9 cellular contexts compared by ENCODE assay signal in genomic region chr3:185820973-185821758, GRCh38. TPM values are rescaled to one million over a fixed set of nuclear protein-coding genes. Genes with fewer than 3 reads are reported as not detected.
DNase-seq lines count a peak whose midpoint lies in the region; ATAC-seq and TF ChIP-seq lines count a peak whose summit lies in the region.
"Had no signal": no experiment of that assay in that cellular context is flagged by ENCODE, and none has a peak within 500 bp of the region (broad histone marks: within the 10 kb centered on the region; RNA-seq: fewer than 3 reads in every experiment).

No MANE protein-coding gene starts in this region.

- H3K4me3 ChIP-seq in HCT116 (replicated peaks in 1 of 2; ENCODE audit: low read depth in 1 of 2, low read length in 2 of 2) (peak overlapping the region; percentile 14 to 65), SK-N-MC (peak overlapping the region; percentile 90), foreskin fibroblast (ENCODE audit: low read depth in 1 of 2, low read length in 2 of 2) (peak overlapping the region; percentile 38 to 83), neuronal stem cell (ENCODE audit: low read length in 2 of 2) (peak overlapping the region in 1 of 2 donors; percentile 12)
- H3K4me3 ChIP-seq in effector memory CD4-positive, alpha-beta T cell (ENCODE audit: insufficient read depth, low read depth, low read length, poor library complexity, severe bottlenecking) = no peak overlapping the region

- peak overlapping the region; percentile 92 for H3K9ac ChIP-seq in HCT116 (ENCODE audit: low read length)
- H3K9ac ChIP-seq in SK-N-MC (ENCODE audit: insufficient read length) = peak overlapping the region; percentile 97
- no peak overlapping the region for H3K9ac ChIP-seq in neuronal stem cell (ENCODE audit: low read depth, low read length, poor library complexity)

- TF ChIP-seq POLR2A in HCT116 (IDR thresholded peaks at IDR 0.05; ENCODE audit: borderline replicate concordance, extremely low read depth, insufficient read depth, insufficient read length) = no peak

- no peak overlapping the region for H4K91ac ChIP-seq in neuronal stem cell (ENCODE audit: low read depth, low read length, poor library complexity)

- H3K27me3 ChIP-seq in HCT116 (ENCODE audit: insufficient read depth, low read length) (no peaks in the 10 kb centered on the region), neuronal stem cell (ENCODE audit: control insufficient read depth in 3 of 3, insufficient read depth in 3 of 3, low read depth in 1 of 3, low read length in 3 of 3) (no peaks in the 10 kb centered on the region)
- H3K27me3 ChIP-seq in effector memory CD4-positive, alpha-beta T cell (replicated peaks; ENCODE audit: control insufficient read depth, insufficient read depth, low read length, poor library complexity, severe bottlenecking) = peaks cover 40% of the 10 kb centered on the region

- CTCF ChIA-PET in HCT116 (lab: Charles Lee) = interaction anchor here (0.9 kb wide), 1 partner anchor 79 kb away, joined by 3 read pairs; no protein-coding TSS in a partner anchor

- H3K9me3 ChIP-seq in HCT116 (ENCODE audit: control insufficient read depth in 1 of 2, insufficient read depth in 1 of 2, low read depth in 1 of 2, low read length in 2 of 2) (no peaks in the 10 kb centered on the region), SK-N-MC (ENCODE audit: low read depth, low read length) (no peaks in the 10 kb centered on the region), neuronal stem cell (replicated peaks in 1 of 2; ENCODE audit: control insufficient read depth in 2 of 2, insufficient read depth in 1 of 2, low read depth in 1 of 2, low read length in 2 of 2) (no peaks in the 10 kb centered on the region)
- no peaks in the 10 kb centered on the region for H3K9me3 ChIP-seq in effector memory CD4-positive, alpha-beta T cell (ENCODE audit: control insufficient read depth, low read length)

- no peak overlapping the region for H3K4ac ChIP-seq in neuronal stem cell (ENCODE audit: low read length)

- H3K18ac ChIP-seq in neuronal stem cell (ENCODE audit: low read length) = no peak overlapping the region

- peaks cover 13% of the 10 kb centered on the region for H4K20me1 ChIP-seq in HCT116 (ENCODE audit: insufficient read depth)

- DNase-seq in A172 (ENCODE audit: low spot score) (peak; percentile 86), HCT116 (ENCODE audit: low read depth, low spot score) (no peak), SK-N-MC (ENCODE audit: low read depth, low spot score) (peak; percentile 82), foreskin fibroblast (peak; percentile 82 to 89), pons (ENCODE audit: low spot score) (no peak), NCI-H128 (lab: John Stamatoyannopoulos, UW; ENCODE audit: unreplicated experiment) (no peak), neuronal stem cell (ENCODE audit: low spot score) (no peak)
- DNase-seq in effector memory CD4-positive, alpha-beta T cell = no peak
- DNase-seq: CD4-positive, CD25-positive, alpha-beta regulatory T cell had no signal

- H3K79me1 ChIP-seq in neuronal stem cell (ENCODE audit: low read depth, low read length) = peaks cover 4% of the 10 kb centered on the region

- H3K9me2 ChIP-seq in HCT116 (ENCODE audit: insufficient read depth) = no peaks in the 10 kb centered on the region

- POLR2A ChIA-PET in HCT116 (lab: Charles Lee) = interaction anchor here (1.9 to 2.0 kb wide), 2 partner anchors 9 to 13 kb away, joined by 7 to 11 read pairs; no protein-coding TSS in a partner anchor

- TF ChIP-seq RAD21 in HCT116 (IDR thresholded peaks at IDR 0.05; ENCODE audit: low read depth) = peak; percentile 8; the same call in 1 of the 2 replicates

- H3K27ac ChIP-seq in HCT116 (ENCODE audit: low read depth, low read length) (peak overlapping the region; percentile 18; the same call in 1 of the 2 replicates), SK-N-MC (peak overlapping the region; percentile 89), neuronal stem cell (replicated peaks; ENCODE audit: low read length) (no peak overlapping the region)
- H3K27ac ChIP-seq in effector memory CD4-positive, alpha-beta T cell (ENCODE audit: insufficient read depth, low read length, poor library complexity, severe bottlenecking) = no peak overlapping the region

- no peak overlapping the region for H3K23ac ChIP-seq in neuronal stem cell (ENCODE audit: low read depth, low read length, poor library complexity)

- no peak overlapping the region for H2BK15ac ChIP-seq in neuronal stem cell (ENCODE audit: low read length)

- intact Hi-C loops in HCT116 (cut with micrococcal nuclease) = loop anchor here (5.0 kb wide), 1 partner anchor 116 kb away; the partner anchor contains the start of gene TRA2B

- H3K79me2 ChIP-seq in HCT116 (ENCODE audit: insufficient read depth, low read length) = peaks cover 86% of the 10 kb centered on the region

- no peak for ATAC-seq in HCT116

- H3K14ac ChIP-seq in neuronal stem cell (ENCODE audit: low read length) = no peak overlapping the region

- H2AFZ ChIP-seq in HCT116 (ENCODE audit: low read depth, low read length, poor library complexity, severe bottlenecking) (no peak overlapping the region), neuronal stem cell (ENCODE audit: low read length) (no peak overlapping the region)

- no peak overlapping the region for H2AK5ac ChIP-seq in neuronal stem cell (ENCODE audit: low read depth, low read length)

- H3K36me3 ChIP-seq in HCT116 (ENCODE audit: control insufficient read depth in 1 of 2, insufficient read depth in 2 of 2, low read length in 2 of 2) = no peaks in the 10 kb centered on the region
- H3K36me3 ChIP-seq in SK-N-MC (ENCODE audit: insufficient read depth, low read length) = 0 out of 2 replicates have a peak, but pooled peaks cover 2% of the 10 kb centered on the region
- no peaks in the 10 kb centered on the region for H3K36me3 ChIP-seq in effector memory CD4-positive, alpha-beta T cell (ENCODE audit: control insufficient read depth, insufficient read depth, low read length)
- H3K36me3 ChIP-seq in neuronal stem cell (replicated peaks in 1 of 2; ENCODE audit: control insufficient read depth in 2 of 2, insufficient read depth in 2 of 2, low read length in 2 of 2) = peaks cover 0 to 3% of the 10 kb centered on the region in 2 donors

- no peak overlapping the region for H4K8ac ChIP-seq in neuronal stem cell (ENCODE audit: low read depth, low read length)

- H2BK5ac ChIP-seq in neuronal stem cell (ENCODE audit: low read length) = no peak overlapping the region

- H3K4me2 ChIP-seq in HCT116 (ENCODE audit: low read length) = peak overlapping the region; percentile 84
- H3K4me2 ChIP-seq in neuronal stem cell (ENCODE audit: insufficient read depth, low read length, poor library complexity, severe bottlenecking) = no peak overlapping the region

- RAD21 ChIA-PET in HCT116 (lab: Charles Lee; ENCODE audit: low non-redundant PET in 1 of 2, low total read pairs in 2 of 2, uncharacterized antibody in 2 of 2, unreplicated experiment in 2 of 2) = no interaction called here

- no CpG with 5 or more reads among the region's 6 CpGs for WGBS in neuronal stem cell (ENCODE audit: extremely low coverage in 2 of 2, insufficient read length in 2 of 2, insufficient replicate concordance in 1 of 2), 2 donors

- H3K4me1 ChIP-seq in HCT116 (ENCODE audit: control insufficient read depth in 1 of 2, insufficient read depth in 2 of 2, low read length in 2 of 2) (peaks cover 32 to 60% of the 10 kb centered on the region in 2 experiments), neuronal stem cell (ENCODE audit: control insufficient read depth in 2 of 2, insufficient read depth in 1 of 2, low read depth in 1 of 2, low read length in 2 of 2) (peaks cover 5 to 22% of the 10 kb centered on the region in 2 donors)
- H3K4me1 ChIP-seq in effector memory CD4-positive, alpha-beta T cell (ENCODE audit: control insufficient read depth, insufficient read depth, low read length, poor library complexity, severe bottlenecking) = peaks cover 15% of the 10 kb centered on the region

- H2BK12ac ChIP-seq in neuronal stem cell (ENCODE audit: low read length) = no peak overlapping the region

- no peak for TF ChIP-seq CTCF in HCT116 (IDR thresholded peaks at IDR 0.05 in 2 of 3, conservative IDR thresholded peaks at IDR 0.05 in 1 of 3; ENCODE audit: borderline replicate concordance in 1 of 3, insufficient read depth in 1 of 3, low read depth in 2 of 3, low read length in 2 of 3)
- TF ChIP-seq CTCF in foreskin fibroblast (IDR thresholded peaks at IDR 0.05; ENCODE audit: low read depth, low read length) = no peak

- H2BK120ac ChIP-seq in neuronal stem cell (ENCODE audit: low read depth, low read length) = no peak overlapping the region

- no TSS peak for BruUV-seq in HCT116 (replicated peaks; lab: Mats Ljungman, UMichigan)

TF ChIP-seq in HCT116, 20 proteins besides CTCF, POLR2A, EP300 and RAD21:
- peak; percentile 58; the same call in 1 of the 2 replicates for TF ChIP-seq CEBPB (IDR thresholded peaks at IDR 0.05; ENCODE audit: low read depth)
- TF ChIP-seq FOSL1 (IDR thresholded peaks at IDR 0.05; ENCODE audit: low read depth) = peak; percentile 68
- peak; percentile 61 for TF ChIP-seq JUND (IDR thresholded peaks at IDR 0.05)
- TF ChIP-seq SIN3A (IDR thresholded peaks at IDR 0.05; ENCODE audit: low read depth) = peak; percentile 42; the same call in 1 of the 2 replicates
- no peak for TF ChIP-seq TCF7L2 (IDR thresholded peaks at IDR 0.05; ENCODE audit: borderline replicate concordance, extremely low read depth, insufficient read depth, insufficient read length)
- TF ChIP-seq MAX (IDR thresholded peaks at IDR 0.05) = no peak
- TF ChIP-seq EGR1 (IDR thresholded peaks at IDR 0.05; ENCODE audit: low read depth) = peak; percentile 41; the same call in 1 of the 2 replicates
- peak; percentile 31 for TF ChIP-seq SP1 (IDR thresholded peaks at IDR 0.05; ENCODE audit: low read depth)
TF ChIP-seq in HCT116: peak in this region for 6.

RNA-seq across cellular contexts. Expression of gene IGF2BP2, which starts 3.7 kb away (rescaled TPM):
- total RNA-seq in A172 (2014; rRNA removed; shearing (Covaris generic)) = 29.7 and 32.8 TPM in 2 replicates
- total RNA-seq in HCT116 (2021; ENCODE audit: unreplicated experiment) = 135 TPM
- 75.1 and 88.7 TPM in 2 replicates for polyA plus RNA-seq in HCT116 (2012)
- polyA plus RNA-seq in neuronal stem cell (2013, experiment 1 of 2) = 240 TPM
- polyA plus RNA-seq in neuronal stem cell (2013, experiment 2 of 2) = 247 TPM
- polyA plus RNA-seq: CD4-positive, CD25-positive, alpha-beta regulatory T cell had no signal

Comparison
In these comparisons a context has a peak if more than half of its experiments do, and no peak if none do; other contexts are left out.
1. DNase-seq: peak in A172 (single experiment), SK-N-MC (single experiment) and foreskin fibroblast (2 of 2); none in HCT116 (single experiment), pons (single experiment), effector memory CD4-positive, alpha-beta T cell (0 of 3), NCI-H128 (single experiment) and neuronal stem cell (single experiment).
2. H3K27ac ChIP-seq: peak in HCT116 (single experiment) and SK-N-MC (single experiment); none in effector memory CD4-positive, alpha-beta T cell (single experiment) and neuronal stem cell (single experiment).